Comparison of ENCODE assay signal across 21 cellular contexts in the genomic region with DNA sequence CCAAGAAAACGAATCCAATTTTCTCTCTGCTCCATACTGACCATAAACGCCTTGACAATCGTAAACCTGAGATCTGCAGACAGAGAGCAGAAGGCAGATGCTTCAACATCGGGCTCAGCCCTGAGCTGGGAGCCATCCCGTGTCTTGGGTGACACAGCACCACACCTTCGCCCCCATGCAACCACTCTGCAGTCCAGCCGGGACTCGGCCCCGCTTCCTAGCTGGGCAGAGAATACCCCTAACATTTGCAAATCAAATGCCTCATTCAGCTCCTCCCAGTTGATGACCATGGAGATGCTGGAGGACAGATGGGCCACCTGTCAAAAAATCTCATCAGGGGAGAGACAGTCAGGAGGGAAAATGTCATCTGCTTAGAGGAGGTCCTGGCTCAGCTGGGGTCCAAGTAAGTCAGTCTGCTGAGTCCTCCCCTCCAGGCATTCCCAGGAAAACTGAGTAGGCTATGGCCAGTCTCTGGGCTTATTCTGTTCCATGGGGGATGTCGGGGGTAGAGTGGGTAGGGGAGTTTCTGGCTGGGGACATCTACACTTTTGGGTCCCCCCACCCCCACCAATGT.
"Had no signal": no experiment of that assay in that cellular context is flagged by ENCODE, and none has a peak within 500 bp of the region (broad histone marks: within the 10 kb centered on the region; RNA-seq: fewer than 3 reads in every experiment).

No MANE protein-coding gene starts in this region.

- H3K27me3 Mint-ChIP-seq: progenitor cell of endocrine pancreas; stimulated activated naive CD8-positive, alpha-beta T cell treated with anti-CD3 and anti-CD28 coated beads, Interleukin-15, amount 100 ng/mL, for 72 hours had no signal

- H3K27ac ChIP-seq: lower lobe of right lung, pancreas, right lobe of liver, suprapubic skin, transverse colon, upper lobe of right lung, uterus had no signal

- H3K9me3 ChIP-seq: lower lobe of right lung, pancreas, right lobe of liver, suprapubic skin, transverse colon, upper lobe of right lung, uterus had no signal

- H3K4me3 Mint-ChIP-seq: effector memory CD8-positive, alpha-beta T cell; naive B cell; natural killer cell treated with Interleukin-12 subunit alpha and Interleukin-12 subunit beta and Interleukin-15 and Interleukin-18, amount 100 ng/mL, for 72 hours; stimulated activated naive CD8-positive, alpha-beta T cell treated with anti-CD3 and anti-CD28 coated beads, Interleukin-15, amount 100 ng/mL, for 72 hours had no signal

- DNase-seq: cortex of kidney; effector memory CD8-positive, alpha-beta T cell; head of caudate nucleus; left ventricle myocardium superior; lower lobe of right lung; naive B cell; occipital lobe; right lobe of liver; small intestine; stimulated activated CD4-positive, alpha-beta T cell treated with anti-CD3 and anti-CD28 coated beads, Interleukin-1b, Interleukin-23, amount 100 ng/mL, for 48 hours; stimulated activated CD4-positive, alpha-beta T cell treated with anti-CD3 and anti-CD28 coated beads, Interleukin-4, amount 100 ng/mL, for 1 hour; stimulated activated CD8-positive, alpha-beta memory T cell treated with anti-CD3 and anti-CD28 coated beads, Interleukin-4, amount 100 ng/mL, for 48 hours; stimulated activated naive CD4-positive, alpha-beta T cell; stimulated activated naive CD8-positive, alpha-beta T cell treated with anti-CD3 and anti-CD28 coated beads, Interleukin-15, amount 100 ng/mL, for 72 hours; transverse colon; upper lobe of right lung; uterus had no signal

- H3K27ac Mint-ChIP-seq: effector memory CD8-positive, alpha-beta T cell; naive B cell; natural killer cell treated with Interleukin-12 subunit alpha and Interleukin-12 subunit beta and Interleukin-15 and Interleukin-18, amount 100 ng/mL, for 72 hours; progenitor cell of endocrine pancreas; stimulated activated naive CD8-positive, alpha-beta T cell treated with anti-CD3 and anti-CD28 coated beads, Interleukin-15, amount 100 ng/mL, for 72 hours had no signal

- H3K36me3 ChIP-seq: lower lobe of right lung, pancreas, right lobe of liver, suprapubic skin, transverse colon, upper lobe of right lung, uterus had no signal

- H3K27me3 ChIP-seq: pancreas, right lobe of liver, suprapubic skin, transverse colon, upper lobe of right lung, uterus had no signal

- H3K4me3 ChIP-seq: lower lobe of right lung, pancreas, right lobe of liver, suprapubic skin, transverse colon, upper lobe of right lung, uterus had no signal

- H3K36me3 Mint-ChIP-seq: naive B cell; natural killer cell treated with Interleukin-12 subunit alpha and Interleukin-12 subunit beta and Interleukin-15 and Interleukin-18, amount 100 ng/mL, for 72 hours had no signal

- H3K4me1 ChIP-seq: lower lobe of right lung, pancreas, right lobe of liver, transverse colon, upper lobe of right lung, uterus had no signal

- H3K9me3 Mint-ChIP-seq: effector memory CD8-positive, alpha-beta T cell; natural killer cell treated with Interleukin-12 subunit alpha and Interleukin-12 subunit beta and Interleukin-15 and Interleukin-18, amount 100 ng/mL, for 72 hours; stimulated activated naive CD8-positive, alpha-beta T cell treated with anti-CD3 and anti-CD28 coated beads, Interleukin-15, amount 100 ng/mL, for 72 hours had no signal

- H3K4me1 Mint-ChIP-seq: naive B cell; stimulated activated naive CD8-positive, alpha-beta T cell treated with anti-CD3 and anti-CD28 coated beads, Interleukin-15, amount 100 ng/mL, for 72 hours had no signal

- ATAC-seq: effector memory CD8-positive, alpha-beta T cell; left ventricle myocardium superior; pancreas; right lobe of liver; stimulated activated naive CD8-positive, alpha-beta T cell treated with anti-CD3 and anti-CD28 coated beads, Interleukin-15, amount 100 ng/mL, for 72 hours; upper lobe of right lung had no signal
